In the genomic region with DNA sequence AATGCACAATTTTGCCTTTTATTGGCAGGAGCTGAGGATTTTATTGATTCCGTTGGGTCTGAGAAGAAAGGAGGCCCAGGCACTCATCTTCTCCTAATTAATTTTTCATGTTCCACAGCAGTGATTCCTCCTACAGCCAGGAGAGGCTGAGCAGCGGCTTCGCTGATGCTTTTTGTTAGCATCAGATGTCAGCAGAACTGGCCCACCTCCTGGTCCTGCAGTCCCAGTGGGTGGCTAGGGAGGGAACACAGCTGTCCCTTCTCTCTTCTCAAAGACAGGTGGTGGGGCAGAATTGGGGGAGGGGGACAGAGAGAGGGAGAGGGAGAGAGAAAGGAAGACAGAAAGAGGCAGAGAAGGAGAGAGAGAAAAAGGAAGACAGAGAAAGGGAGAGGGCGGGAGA, we compare ENCODE assay signal across 16 cellular contexts. TPM values are rescaled to one million over a fixed set of nuclear protein-coding genes. Genes with fewer than 3 reads are reported as not detected.
"Had no signal": no experiment of that assay in that cellular context is flagged by ENCODE, and none has a peak within 500 bp of the region (broad histone marks: within the 10 kb centered on the region; RNA-seq: fewer than 3 reads in every experiment).

No MANE protein-coding gene starts in this region.

- H3K27me3 ChIP-seq: adrenal gland, upper lobe of right lung had no signal

- H3K4me1 ChIP-seq: adrenal gland, upper lobe of right lung had no signal

- H3K27ac ChIP-seq: adrenal gland, upper lobe of right lung, VCaP had no signal

- ATAC-seq: activated T-helper 17 cell treated with anti-CD3 and anti-CD28 coated beads, Interleukin-2, amount 50 U/mL, for 72 hours; left colon; sciatic nerve had no signal

- H3K9me3 ChIP-seq: adrenal gland, upper lobe of right lung had no signal

- DNase-seq: activated CD4-positive, alpha-beta T cell treated with anti-CD3 and anti-CD28 coated beads for 4 hours; activated naive CD4-positive, alpha-beta T cell treated with anti-CD3 and anti-CD28 coated beads, Interleukin-2, amount 50 U/mL, for 16 hours; adrenal gland; left colon; nucleus accumbens; stimulated activated CD4-positive, alpha-beta T cell treated with anti-CD3 and anti-CD28 coated beads, Interleukin-2, amount 100 ng/mL, for 24 hours; stimulated activated naive CD4-positive, alpha-beta T cell had no signal

- H3K4me3 ChIP-seq: adrenal gland, upper lobe of right lung had no signal

- H3K36me3 ChIP-seq: adrenal gland, upper lobe of right lung had no signal

RNA-seq across cellular contexts. Expression of a gene that starts 5.7 kb away (rescaled TPM):
- total RNA-seq: activated T-helper 17 cell treated with anti-CD3 and anti-CD28 coated beads, Interleukin-2, amount 50 U/mL, for 72 hours; adrenal gland; epithelial cell of proximal tubule; glomerular endothelial cell; left colon; mucosa of gallbladder; natural killer cell treated with Interleukin-12 subunit alpha and Interleukin-12 subunit beta and Interleukin-15 and Interleukin-18, amount 100 ng/mL, for 72 hours; posterior vena cava; sciatic nerve; upper lobe of right lung had no signal

RNA-seq across cellular contexts. Expression of a gene that starts 43.4 kb away (rescaled TPM):
- total RNA-seq: glomerular endothelial cell had no signal
